In the genomic region with DNA sequence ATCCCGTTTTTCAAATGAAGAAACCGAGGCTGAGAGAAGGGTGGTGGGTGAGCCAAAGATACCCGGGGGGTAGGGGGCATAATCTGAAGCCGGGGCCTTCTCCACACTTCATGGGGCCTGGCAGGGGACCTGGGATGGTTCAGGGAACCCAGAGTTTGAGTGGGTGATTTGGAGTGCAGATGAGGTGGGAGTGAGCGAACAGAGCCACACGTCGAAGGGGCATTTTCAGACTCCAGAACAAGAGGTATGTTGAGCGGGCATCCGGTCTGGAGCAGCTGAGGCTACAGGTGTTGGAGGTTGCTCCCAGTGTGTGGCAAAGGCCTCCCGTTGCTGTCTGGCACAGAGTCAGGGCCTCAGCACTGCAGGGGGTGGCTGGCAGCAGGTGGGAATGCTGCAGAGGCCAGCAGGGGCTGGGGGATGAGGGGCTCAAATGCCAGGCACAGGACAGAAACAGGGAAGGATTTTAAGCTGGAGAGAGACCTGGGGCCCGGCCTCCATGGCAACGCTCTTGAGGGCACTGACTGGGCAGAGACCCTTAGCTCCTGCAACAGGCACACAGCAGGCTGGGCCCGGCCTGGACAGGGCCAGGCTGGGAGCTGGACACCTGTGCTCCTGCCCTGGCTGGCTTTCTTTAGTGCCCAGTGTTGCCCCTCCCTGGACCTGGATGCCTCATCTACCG, we compare ENCODE assay signal across 17 cellular contexts. TPM values are rescaled to one million over a fixed set of nuclear protein-coding genes. Genes with fewer than 3 reads are reported as not detected.
DNase-seq lines count a peak whose midpoint lies in the region; TF ChIP-seq lines count a peak whose summit lies in the region.
"Had no signal": no experiment of that assay in that cellular context is flagged by ENCODE, and none has a peak within 500 bp of the region (broad histone marks: within the 10 kb centered on the region; RNA-seq: fewer than 3 reads in every experiment).

No MANE protein-coding gene starts in this region.

- no peaks in the 10 kb centered on the region for H3K36me3 ChIP-seq in neural progenitor cell
- H3K36me3 ChIP-seq: BLaER1 treated with 17β-estradiol and CSF1 and Interleukin-3, amounts not matched to agents 10 nM and 100 nM; neutrophil; SJSA1 had no signal

- intact Hi-C loops in activated T-helper 2 cell treated with anti-CD3 and anti-CD28 coated beads, Interferon-gamma antibody, Interleukin-2, Interleukin-4, amounts not matched to agents 10 μg/mL and 5 μg/mL and 100 μg/mL, durations not matched to agents 14 hours and 24 hours and 36 hours (cut with micrococcal nuclease): no loop called here

- no peaks in the 10 kb centered on the region for H3K4me1 ChIP-seq in neural progenitor cell
- H3K4me1 ChIP-seq: SJSA1 had no signal

- H3K27me3 ChIP-seq in neural progenitor cell: peaks cover 13% of the 10 kb centered on the region
- H3K27me3 ChIP-seq: BLaER1 treated with 17β-estradiol and CSF1 and Interleukin-3, amounts not matched to agents 10 nM and 100 nM; SJSA1 had no signal

- H3K4me3 Mint-ChIP-seq in neural progenitor cell: no peak overlapping the region
- no peak overlapping the region for H3K4me3 Mint-ChIP-seq in activated T-helper 2 cell treated with anti-CD3 and anti-CD28 coated beads, Interferon-gamma antibody, Interleukin-2, Interleukin-4, amounts not matched to agents 10 μg/mL and 5 μg/mL and 100 μg/mL, durations not matched to agents 14 hours and 24 hours and 36 hours (ENCODE audit: low read depth)
- no peak overlapping the region for H3K4me3 Mint-ChIP-seq in mesothelial cell of epicardium
- H3K4me3 Mint-ChIP-seq: activated CD4-positive, alpha-beta T cell treated with anti-CD3 and anti-CD28 coated beads for 36 hours; HFFc6 had no signal

- peak; percentile 27 for DNase-seq in NCI-H2029 (lab: John Stamatoyannopoulos, UW)
- DNase-seq in NCI-H2029 treated with DMSO at 0.1 percent for 48 hours (lab: John Stamatoyannopoulos, UW): no peak
- DNase-seq in NCI-H146 (lab: John Stamatoyannopoulos, UW): peak; percentile 94
- peak; percentile 86 for DNase-seq in NCI-H774 (lab: John Stamatoyannopoulos, UW)
- no peak for DNase-seq in neural progenitor cell (ENCODE audit: low spot score)
- no peak for DNase-seq in activated T-helper 2 cell treated with anti-CD3 and anti-CD28 coated beads, Interferon-gamma antibody, Interleukin-2, Interleukin-4, amounts not matched to agents 10 μg/mL and 5 μg/mL and 100 μg/mL, durations not matched to agents 14 hours and 24 hours and 36 hours (ENCODE audit: low spot score)
- DNase-seq in mesothelial cell of epicardium (ENCODE audit: low spot score in 2 of 2, unreplicated experiment in 2 of 2): no peak
- DNase-seq in stimulated activated naive CD4-positive, alpha-beta T cell treated with Interleukin-2 at 50 U/mL for 16 hours (lab: John Stamatoyannopoulos, UW): no peak
- DNase-seq: activated CD4-positive, alpha-beta T cell treated with anti-CD3 and anti-CD28 coated beads for 36 hours; activated CD8-positive, alpha-beta memory T cell treated with anti-CD3 and anti-CD28 coated beads, Interleukin-2, amount 50 U/mL, for 4 hours; activated naive CD4-positive, alpha-beta T cell treated with Interleukin-2 at 50 U/mL for 16 hours; HFFc6; NCI-H187 treated with DMSO at 0.1 percent for 48 hours had no signal

- H3F3A ChIP-seq in neural progenitor cell (ENCODE audit: low read depth): no peaks in the 10 kb centered on the region

- no peak overlapping the region for H3K9ac ChIP-seq in neural progenitor cell
- H3K9ac ChIP-seq: BLaER1 treated with 17β-estradiol and CSF1 and Interleukin-3, amounts not matched to agents 10 nM and 100 nM had no signal

- H3K27me3 Mint-ChIP-seq in neural progenitor cell (ENCODE audit: insufficient read depth, low read depth): peaks cover 6% of the 10 kb centered on the region
- H3K27me3 Mint-ChIP-seq in activated T-helper 2 cell treated with anti-CD3 and anti-CD28 coated beads, Interferon-gamma antibody, Interleukin-2, Interleukin-4, amounts not matched to agents 10 μg/mL and 5 μg/mL and 100 μg/mL, durations not matched to agents 14 hours and 24 hours and 36 hours (ENCODE audit: low read depth): peaks cover 5% of the 10 kb centered on the region
- H3K27me3 Mint-ChIP-seq in mesothelial cell of epicardium (ENCODE audit: low read depth): peaks cover 3% of the 10 kb centered on the region

- no peaks in the 10 kb centered on the region for H4K20me1 ChIP-seq in neural progenitor cell (ENCODE audit: low read depth)
- H4K20me1 ChIP-seq: BLaER1 treated with 17β-estradiol and CSF1 and Interleukin-3, amounts not matched to agents 10 nM and 100 nM had no signal

- no peak overlapping the region for H3K4me3 ChIP-seq in neural progenitor cell
- H3K4me3 ChIP-seq: BLaER1 treated with 17β-estradiol and CSF1 and Interleukin-3, amounts not matched to agents 10 nM and 100 nM; SJSA1 had no signal

- H3K9me3 Mint-ChIP-seq in neural progenitor cell: no peaks in the 10 kb centered on the region
- no peaks in the 10 kb centered on the region for H3K9me3 Mint-ChIP-seq in activated T-helper 2 cell treated with anti-CD3 and anti-CD28 coated beads, Interferon-gamma antibody, Interleukin-2, Interleukin-4, amounts not matched to agents 10 μg/mL and 5 μg/mL and 100 μg/mL, durations not matched to agents 14 hours and 24 hours and 36 hours
- no peaks in the 10 kb centered on the region for H3K9me3 Mint-ChIP-seq in mesothelial cell of epicardium
- H3K9me3 Mint-ChIP-seq: HFFc6 had no signal

- no peaks in the 10 kb centered on the region for H3K9me3 ChIP-seq in neural progenitor cell (ENCODE audit: low read depth)
- H3K9me3 ChIP-seq: BLaER1 treated with 17β-estradiol and CSF1 and Interleukin-3, amounts not matched to agents 10 nM and 100 nM; neutrophil; SJSA1 had no signal

- no peak overlapping the region for H3K4me2 ChIP-seq in neural progenitor cell
- H3K4me2 ChIP-seq: BLaER1 treated with 17β-estradiol and CSF1 and Interleukin-3, amounts not matched to agents 10 nM and 100 nM had no signal

- no peak for TF ChIP-seq CTCF in neural progenitor cell (IDR thresholded peaks at IDR 0.05)
- no peak for TF ChIP-seq CTCF in mesothelial cell of epicardium (IDR thresholded peaks at IDR 0.05; ENCODE audit: unreplicated experiment)

- no peaks in the 10 kb centered on the region for H3K79me2 ChIP-seq in neural progenitor cell (ENCODE audit: low read depth)

- H3K4me1 Mint-ChIP-seq in neural progenitor cell (peaks cover 33% of the 10 kb centered on the region), mesothelial cell of epicardium (peaks cover 51% of the 10 kb centered on the region)
- no peaks in the 10 kb centered on the region for H3K4me1 Mint-ChIP-seq in activated T-helper 2 cell treated with anti-CD3 and anti-CD28 coated beads, Interferon-gamma antibody, Interleukin-2, Interleukin-4, amounts not matched to agents 10 μg/mL and 5 μg/mL and 100 μg/mL, durations not matched to agents 14 hours and 24 hours and 36 hours (ENCODE audit: low read depth)
- H3K4me1 Mint-ChIP-seq: activated CD4-positive, alpha-beta T cell treated with anti-CD3 and anti-CD28 coated beads for 36 hours had no signal

- H3K27ac Mint-ChIP-seq in neural progenitor cell (peak overlapping the region; percentile 84), mesothelial cell of epicardium (no peak overlapping the region)
- no peak overlapping the region for H3K27ac Mint-ChIP-seq in activated T-helper 2 cell treated with anti-CD3 and anti-CD28 coated beads, Interferon-gamma antibody, Interleukin-2, Interleukin-4, amounts not matched to agents 10 μg/mL and 5 μg/mL and 100 μg/mL, durations not matched to agents 14 hours and 24 hours and 36 hours
- H3K27ac Mint-ChIP-seq: activated CD4-positive, alpha-beta T cell treated with anti-CD3 and anti-CD28 coated beads for 36 hours; HFFc6 had no signal

- no peak overlapping the region for H3K27ac ChIP-seq in neural progenitor cell
- H3K27ac ChIP-seq: BLaER1 treated with 17β-estradiol and CSF1 and Interleukin-3, amounts not matched to agents 10 nM and 100 nM; neutrophil; SJSA1 had no signal

- no peak overlapping the region for H2AFZ ChIP-seq in neural progenitor cell (replicated peaks)

- no peaks in the 10 kb centered on the region for H3K36me3 Mint-ChIP-seq in neural progenitor cell
- H3K36me3 Mint-ChIP-seq in activated T-helper 2 cell treated with anti-CD3 and anti-CD28 coated beads, Interferon-gamma antibody, Interleukin-2, Interleukin-4, amounts not matched to agents 10 μg/mL and 5 μg/mL and 100 μg/mL, durations not matched to agents 14 hours and 24 hours and 36 hours (ENCODE audit: low read depth): no peaks in the 10 kb centered on the region
- H3K36me3 Mint-ChIP-seq in mesothelial cell of epicardium: no peaks in the 10 kb centered on the region

RNA-seq across cellular contexts. Expression of a gene that starts 46.2 kb away (rescaled TPM):
- 0.26 and 0.59 TPM in 2 replicates for total RNA-seq in neural progenitor cell (ENCODE audit: low replicate concordance)
- 0.91 TPM in 1 of 2 replicates, not detected in the other for total RNA-seq in activated T-helper 2 cell treated with anti-CD3 and anti-CD28 coated beads, Interferon-gamma antibody, Interleukin-2, Interleukin-4, amounts not matched to agents 10 μg/mL and 5 μg/mL and 100 μg/mL, durations not matched to agents 14 hours and 24 hours and 36 hours
- 22.5 to 24.1 TPM (median 22.8 TPM) in 3 replicates for total RNA-seq in mesothelial cell of epicardium
- total RNA-seq: activated CD4-positive, alpha-beta T cell treated with anti-CD3 and anti-CD28 coated beads for 36 hours; HFFc6; HT1080; SJSA1 had no signal

Comparison
In these comparisons a context has a peak if more than half of its experiments do, and no peak if none do; other contexts are left out.
1. DNase-seq: peak in NCI-H2029 (single experiment), NCI-H146 (single experiment) and NCI-H774 (single experiment); none in NCI-H2029 treated with DMSO at 0.1 percent for 48 hours (single experiment), neural progenitor cell (single experiment), activated T-helper 2 cell treated with anti-CD3 and anti-CD28 coated beads, Interferon-gamma antibody, Interleukin-2, Interleukin-4, amounts not matched to agents 10 μg/mL and 5 μg/mL and 100 μg/mL, durations not matched to agents 14 hours and 24 hours and 36 hours (single experiment), mesothelial cell of epicardium (0 of 2) and stimulated activated naive CD4-positive, alpha-beta T cell treated with Interleukin-2 at 50 U/mL for 16 hours (single experiment).
2. RNA of a gene that starts 46.2 kb away (total RNA-seq): 22.5 to 24.1 TPM in mesothelial cell of epicardium; 0.91 TPM in activated T-helper 2 cell treated with anti-CD3 and anti-CD28 coated beads, Interferon-gamma antibody, Interleukin-2, Interleukin-4, amounts not matched to agents 10 μg/mL and 5 μg/mL and 100 μg/mL, durations not matched to agents 14 hours and 24 hours and 36 hours and 0.26 to 0.59 TPM in neural progenitor cell; every median in the first group is over 10 times any median in the second.